11 cellular contexts compared by ENCODE assay signal in the genomic region with DNA sequence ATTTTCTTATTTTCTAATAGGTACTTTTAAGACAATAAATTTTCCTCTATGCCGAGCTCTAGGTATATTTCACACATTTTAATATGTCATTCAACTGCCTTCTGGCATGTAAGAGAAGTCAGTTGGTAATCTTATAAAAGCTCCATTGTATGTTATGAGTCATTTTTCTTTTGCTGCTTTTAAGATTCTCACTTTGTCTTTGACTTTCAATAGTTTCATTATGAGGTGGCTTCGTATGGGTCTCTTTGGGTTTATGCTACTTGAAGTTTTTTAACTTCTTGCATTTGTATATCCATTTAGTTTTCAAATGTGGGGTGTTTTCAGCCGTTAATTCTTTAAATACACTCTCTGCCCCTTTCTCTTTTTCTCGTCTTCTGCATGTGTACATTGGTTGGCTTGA.
DNase-seq lines count a peak whose midpoint lies in the region; ATAC-seq and TF ChIP-seq lines count a peak whose summit lies in the region.
"Had no signal": no experiment of that assay in that cellular context is flagged by ENCODE, and none has a peak within 500 bp of the region (broad histone marks: within the 10 kb centered on the region; RNA-seq: fewer than 3 reads in every experiment).

No MANE protein-coding gene starts in this region.

- ATAC-seq in GM18519 (IDR thresholded peaks at IDR 0.05; ENCODE audit: low FRiP score, unreplicated experiment): peak; percentile 97
- ATAC-seq in GM21367 (IDR thresholded peaks at IDR 0.05; ENCODE audit: unreplicated experiment): peak; percentile 88
- peak; percentile 90 for ATAC-seq in HG03103 (IDR thresholded peaks at IDR 0.05; ENCODE audit: low read depth, unreplicated experiment)

- TF ChIP-seq CTCF in smooth muscle cell (IDR thresholded peaks at IDR 0.05; ENCODE audit: borderline replicate concordance, insufficient read depth, poor library complexity, severe bottlenecking): no peak

- no peaks in the 10 kb centered on the region for H3K9me3 ChIP-seq in smooth muscle cell (replicated peaks; ENCODE audit: low read depth)

- no peak overlapping the region for H3K4me2 ChIP-seq in smooth muscle cell

- no peaks in the 10 kb centered on the region for H3K79me2 ChIP-seq in smooth muscle cell (ENCODE audit: low read depth)

- H3K4me1 ChIP-seq in smooth muscle cell (ENCODE audit: low read depth): no peaks in the 10 kb centered on the region

- DNase-seq in astrocyte of the hippocampus (ENCODE audit: low read depth, low spot score) (peak; percentile 29), smooth muscle cell (lab: John Stamatoyannopoulos, UW; ENCODE audit: unreplicated experiment) (no peak), DMS 273 treated with DMSO at 0.1 percent for 48 hours (lab: John Stamatoyannopoulos, UW) (no peak), NCI-H2029 treated with DMSO at 0.1 percent for 48 hours (lab: John Stamatoyannopoulos, UW) (no peak), medulla oblongata (ENCODE audit: extremely low spot score) (no peak)
- DNase-seq: EL, hypothalamus, nucleus accumbens had no signal

- no peak overlapping the region for H2AFZ ChIP-seq in smooth muscle cell (ENCODE audit: low read depth)

- no peaks in the 10 kb centered on the region for H4K20me1 ChIP-seq in smooth muscle cell (ENCODE audit: low read depth)

- 86% methylated on average over 4 of the region's 4 CpGs for WGBS in smooth muscle cell (ENCODE audit: low lambda C conversion rate)

- no peaks in the 10 kb centered on the region for H3K27me3 ChIP-seq in smooth muscle cell (ENCODE audit: low read depth)

- H3F3A ChIP-seq in smooth muscle cell (ENCODE audit: low read depth): no peaks in the 10 kb centered on the region

- H3K4me3 ChIP-seq in smooth muscle cell: no peak overlapping the region

- no peak overlapping the region for H3K9ac ChIP-seq in smooth muscle cell (ENCODE audit: low read depth)

- H3K27ac ChIP-seq in smooth muscle cell (ENCODE audit: low read depth): no peak overlapping the region

- H3K36me3 ChIP-seq in smooth muscle cell (ENCODE audit: low read depth): no peaks in the 10 kb centered on the region
